ENCODE assay signal across 8 cellular contexts in the genomic region with DNA sequence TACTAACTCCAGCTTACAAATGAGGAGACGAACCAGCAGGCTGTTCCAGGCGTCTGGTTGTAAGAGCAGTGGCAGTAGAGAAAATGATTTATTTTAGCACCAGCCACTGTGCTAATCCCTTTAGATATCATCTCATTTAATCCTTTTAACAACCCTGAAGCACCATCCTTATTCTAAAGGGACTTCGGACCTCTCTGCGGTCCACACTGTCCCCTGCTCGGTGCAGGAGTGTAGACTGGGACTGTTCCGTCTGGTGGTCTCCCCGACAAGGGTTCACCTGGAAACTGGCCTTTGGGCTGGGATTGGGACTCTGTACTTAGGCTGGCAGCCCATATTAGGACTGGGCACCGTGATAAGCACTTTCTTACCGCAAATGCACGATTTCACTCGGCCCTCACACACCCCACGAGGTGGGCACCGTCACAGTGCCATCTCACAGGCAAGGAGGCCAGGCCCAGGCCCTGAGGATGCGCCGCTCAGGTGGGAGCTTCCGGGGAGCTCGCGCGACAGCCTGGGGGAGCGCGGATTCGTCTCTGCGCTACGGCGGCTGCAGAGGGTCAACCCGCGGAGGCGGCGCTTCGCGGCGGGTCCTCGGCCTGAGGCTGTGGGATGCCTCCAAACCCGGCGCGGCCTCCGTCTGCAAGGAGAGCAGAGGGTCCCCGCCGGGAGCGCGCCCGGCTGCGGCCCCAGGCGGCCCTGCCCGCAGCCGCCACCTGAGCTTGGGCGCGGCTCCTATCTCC. TPM values are rescaled to one million over a fixed set of nuclear protein-coding genes. Genes with fewer than 3 reads are reported as not detected.
DNase-seq lines count a peak whose midpoint lies in the region; ATAC-seq and TF ChIP-seq lines count a peak whose summit lies in the region.

No MANE protein-coding gene starts in this region.

- TF ChIP-seq CTCF in GM12864 (IDR thresholded peaks at IDR 0.05; ENCODE audit: low read depth, low read length, missing control alignments) (no peak), vagina (IDR thresholded peaks at IDR 0.05) (no peak)

- H3K27me3 ChIP-seq in rectal smooth muscle tissue (ENCODE audit: control insufficient read depth, insufficient read depth, low read length) = no peaks in the 10 kb centered on the region
- H3K27me3 ChIP-seq in vagina = no peaks in the 10 kb centered on the region

- H3K4me3 ChIP-seq in GM12864 (ENCODE audit: low read depth, low read length) (peak overlapping the region; percentile 99), rectal smooth muscle tissue (ENCODE audit: low read length) (peak overlapping the region; percentile 97), vagina (peak overlapping the region; percentile 66 to 70)

- H3K36me3 ChIP-seq in rectal smooth muscle tissue (ENCODE audit: control insufficient read depth, insufficient read depth, low read length) (no peaks in the 10 kb centered on the region), vagina (no peaks in the 10 kb centered on the region)

- H3K27ac ChIP-seq in angular gyrus (ENCODE audit: low read depth, low read length) (peak overlapping the region; percentile 95), rectal smooth muscle tissue (ENCODE audit: low read depth, low read length) (peak overlapping the region; percentile 38), vagina (peak overlapping the region; percentile 43)

- DNase-seq in GM12864 (ENCODE audit: low read depth) = peak; percentile 53
- peak; percentile 79 for DNase-seq in NCI-H1092 treated with DMSO at 0.1 percent for 48 hours (lab: John Stamatoyannopoulos, UW)
- peak; percentile 77 to 89 (median 82) for DNase-seq in T-helper 1 cell
- DNase-seq in hepatic stellate cell (ENCODE audit: low spot score) = peak; percentile 73
- peak; percentile 81 to 95 for DNase-seq in vagina (ENCODE audit: extremely low spot score in 2 of 2)

- intact Hi-C loops in vagina (cut with DNase I) = no loop called here

- TF ChIP-seq POLR2A in vagina (IDR thresholded peaks at IDR 0.05) = no peak

- H3K4me1 ChIP-seq in rectal smooth muscle tissue (ENCODE audit: control insufficient read depth, insufficient read depth, low read length) (peaks cover 3% of the 10 kb centered on the region), vagina (peaks cover 28% of the 10 kb centered on the region)

- H3K9me3 ChIP-seq in vagina = no peaks in the 10 kb centered on the region

- peak; percentile 80 for ATAC-seq in HG02588 (IDR thresholded peaks at IDR 0.05; ENCODE audit: unreplicated experiment)

- H3K9ac ChIP-seq in rectal smooth muscle tissue (ENCODE audit: low read length) = peak overlapping the region; percentile 96

RNA-seq across cellular contexts. Expression of a gene that starts 45.2 kb away (rescaled TPM):
- total RNA-seq in vagina = 358 TPM

Comparison
In these comparisons a context has a peak if more than half of its experiments do, and no peak if none do; other contexts are left out.
1. Peak in every context shown above with its lines: DNase-seq, ATAC-seq, H3K4me3 ChIP-seq and H3K27ac ChIP-seq.
2. H3K27ac ChIP-seq: peak in every context shown above with its lines; median percentile 95 in angular gyrus; 43 in vagina; 38 in rectal smooth muscle tissue.